ENCODE assay signal across 1 cellular context in genomic region chr6:124964084-124964763, GRCh38.
TF ChIP-seq lines count a peak whose summit lies in the region.

No MANE protein-coding gene starts in this region.

TF ChIP-seq in SK-N-SH, 30 proteins besides CTCF, POLR2A, EP300 and RAD21 (continued from another document):
- no peak for TF ChIP-seq REST (IDR thresholded peaks at IDR 0.05; ENCODE audit: low read depth, low read length)
- TF ChIP-seq, protein P1, sequence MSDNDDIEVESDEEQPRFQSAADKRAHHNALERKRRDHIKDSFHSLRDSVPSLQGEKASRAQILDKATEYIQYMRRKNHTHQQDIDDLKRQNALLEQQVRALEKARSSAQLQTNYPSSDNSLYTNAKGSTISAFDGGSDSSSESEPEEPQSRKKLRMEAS (IDR thresholded peaks at IDR 0.05; ENCODE audit: low read depth), result no peak
- no peak for TF ChIP-seq MXI1 (IDR thresholded peaks at IDR 0.05; ENCODE audit: low read depth, low read length)
- no peak for TF ChIP-seq ELF1 (IDR thresholded peaks at IDR 0.05)
- TF ChIP-seq, protein P2, sequence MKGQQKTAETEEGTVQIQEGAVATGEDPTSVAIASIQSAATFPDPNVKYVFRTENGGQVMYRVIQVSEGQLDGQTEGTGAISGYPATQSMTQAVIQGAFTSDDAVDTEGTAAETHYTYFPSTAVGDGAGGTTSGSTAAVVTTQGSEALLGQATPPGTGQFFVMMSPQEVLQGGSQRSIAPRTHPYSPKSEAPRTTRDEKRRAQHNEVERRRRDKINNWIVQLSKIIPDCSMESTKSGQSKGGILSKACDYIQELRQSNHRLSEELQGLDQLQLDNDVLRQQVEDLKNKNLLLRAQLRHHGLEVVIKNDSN (IDR thresholded peaks at IDR 0.05; ENCODE audit: borderline replicate concordance, low read depth), result no peak
- no peak for TF ChIP-seq RCOR1 (IDR thresholded peaks at IDR 0.05; ENCODE audit: low read length)
- TF ChIP-seq FOXJ3 (CRISPR knock-in tag; IDR thresholded peaks at IDR 0.05), result no peak
